ENCODE assay signal across 1 cellular context in the genomic region with DNA sequence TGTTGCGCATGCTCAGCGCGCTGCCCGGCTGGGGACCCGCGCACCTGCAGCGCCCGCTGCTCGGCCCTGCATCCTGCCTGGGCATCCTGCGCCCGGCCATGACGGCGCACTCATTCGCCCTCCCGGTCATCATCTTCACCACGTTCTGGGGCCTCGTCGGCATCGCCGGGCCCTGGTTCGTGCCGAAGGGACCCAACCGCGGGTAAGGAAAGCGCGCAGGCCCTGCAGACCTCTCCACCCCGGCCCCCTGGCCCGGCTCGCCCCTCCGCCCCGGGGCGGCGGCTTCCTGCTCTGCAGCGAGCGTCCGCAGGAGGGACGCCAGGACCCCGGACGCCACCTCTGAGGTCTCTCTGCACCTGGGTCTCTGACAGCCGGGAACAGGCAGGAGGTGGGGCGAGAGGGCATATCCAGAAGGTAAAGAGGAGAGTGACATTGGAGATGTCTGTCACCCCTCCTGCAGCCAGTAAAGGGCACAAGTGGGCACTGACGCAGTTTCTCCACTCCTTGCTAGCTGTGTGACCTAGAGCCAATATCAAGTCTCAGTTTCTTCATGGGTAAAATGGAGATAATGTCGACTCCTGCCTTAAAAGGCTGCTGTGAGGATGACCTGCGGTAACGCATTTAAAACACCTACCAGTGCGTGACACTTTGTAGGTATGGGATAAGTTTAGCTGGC.
A peak's percentile ranks its signal among the peaks of the same experiment; 100 is the strongest.
TF ChIP-seq lines count a peak whose summit lies in the region.

A gene (plus strand): TSS at position 2 of the 676 bp plus-strand sequence. CDS start 97 bp downstream, at position 99.

TF ChIP-seq in HCT116, 20 proteins besides CTCF, POLR2A, EP300 and RAD21 (continued from another document):
- TF ChIP-seq, protein P1, sequence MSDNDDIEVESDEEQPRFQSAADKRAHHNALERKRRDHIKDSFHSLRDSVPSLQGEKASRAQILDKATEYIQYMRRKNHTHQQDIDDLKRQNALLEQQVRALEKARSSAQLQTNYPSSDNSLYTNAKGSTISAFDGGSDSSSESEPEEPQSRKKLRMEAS (IDR thresholded peaks at IDR 0.05), result no peak
- TF ChIP-seq ELF1 (IDR thresholded peaks at IDR 0.05; ENCODE audit: borderline replicate concordance, low read depth) (no peak), CEBPB (IDR thresholded peaks at IDR 0.05; ENCODE audit: low read depth) (no peak), POLR2AphosphoS5 (IDR thresholded peaks at IDR 0.05; ENCODE audit: low read depth, low read length) (peak; percentile 46), ZFX (IDR thresholded peaks at IDR 0.05) (0 out of 2 replicates have a peak, but pooled peaks have one; percentile 22), FOSL1 (IDR thresholded peaks at IDR 0.05; ENCODE audit: low read depth) (no peak), SRF (IDR thresholded peaks at IDR 0.05; ENCODE audit: low read depth) (no peak), EZH2phosphoT487 (IDR thresholded peaks at IDR 0.05; ENCODE audit: borderline replicate concordance) (no peak), TCF7L2 (IDR thresholded peaks at IDR 0.05; ENCODE audit: borderline replicate concordance, extremely low read depth, insufficient read depth, insufficient read length) (no peak), ZNF274 (IDR thresholded peaks at IDR 0.05; ENCODE audit: low read depth, low read length) (no peak)
- TF ChIP-seq, protein P2, sequence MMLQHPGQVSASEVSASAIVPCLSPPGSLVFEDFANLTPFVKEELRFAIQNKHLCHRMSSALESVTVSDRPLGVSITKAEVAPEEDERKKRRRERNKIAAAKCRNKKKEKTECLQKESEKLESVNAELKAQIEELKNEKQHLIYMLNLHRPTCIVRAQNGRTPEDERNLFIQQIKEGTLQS (IDR thresholded peaks at IDR 0.05), result no peak
TF ChIP-seq in HCT116: peak in this region for 2.
